8 cellular contexts compared by ENCODE assay signal in the genomic region with DNA sequence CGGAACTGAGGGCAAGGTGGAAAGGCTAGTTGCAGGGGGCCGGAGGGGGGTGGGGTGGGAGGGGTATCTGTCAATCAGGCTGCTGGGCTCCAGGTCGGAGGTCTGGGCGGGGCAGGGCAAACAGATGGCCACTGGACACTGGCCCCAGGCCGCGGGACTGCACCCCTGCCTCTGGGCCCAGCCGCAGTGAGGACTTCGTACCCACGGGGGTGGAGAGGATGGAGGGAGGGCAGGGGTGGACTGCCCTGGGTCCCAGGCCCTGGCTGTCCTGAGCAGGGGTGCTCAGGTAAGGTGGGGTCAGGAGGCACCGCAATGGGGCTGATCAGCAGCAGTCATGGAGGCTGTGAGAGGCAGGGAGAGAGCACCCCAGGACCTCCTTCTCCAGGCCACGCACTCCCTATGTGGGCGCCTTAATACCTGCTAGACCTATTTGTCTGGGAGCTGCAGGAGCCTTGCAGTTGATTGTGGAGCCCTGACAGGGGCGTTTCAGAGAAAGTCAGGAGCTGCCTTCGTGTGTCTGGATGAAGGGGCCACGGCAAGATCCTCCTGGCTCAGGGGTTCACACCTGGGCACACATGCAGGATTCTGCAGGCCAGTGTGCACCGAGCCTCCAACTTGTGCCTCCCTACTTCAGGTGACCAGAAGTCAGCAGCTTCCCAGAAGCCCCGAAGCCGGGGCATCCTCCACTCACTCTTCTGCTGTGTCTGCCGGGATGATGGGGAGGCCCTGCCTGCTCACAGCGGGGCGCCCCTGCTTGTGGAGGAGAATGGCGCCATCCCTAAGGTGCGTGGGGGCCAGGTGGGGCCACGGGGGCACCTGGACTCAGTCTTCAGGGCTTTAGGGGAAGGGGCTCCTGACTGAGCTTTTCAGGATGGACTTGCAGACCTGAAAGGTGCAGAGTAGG. TPM values are rescaled to one million over a fixed set of nuclear protein-coding genes. Genes with fewer than 3 reads are reported as not detected.
DNase-seq lines count a peak whose midpoint lies in the region; ATAC-seq and TF ChIP-seq lines count a peak whose summit lies in the region.

No MANE protein-coding gene starts in this region.

- peak overlapping the region; percentile 93 for H3K4me3 Mint-ChIP-seq in activated T-helper 2 cell treated with anti-CD3 and anti-CD28 coated beads, Interferon-gamma antibody, Interleukin-2, Interleukin-4, amounts not matched to agents 10 μg/mL and 5 μg/mL and 100 μg/mL, durations not matched to agents 14 hours and 24 hours and 36 hours (ENCODE audit: low read depth)
- H3K4me3 Mint-ChIP-seq in stimulated activated memory B cell treated with anti-CD40 and anti-IgM and Interleukin-4, amounts not matched to agents 10 μg/mL and 1 μg/mL and 100 μg/mL, for 72 hours = peak overlapping the region; percentile 99

- peak overlapping the region; percentile 33 for H3K27ac Mint-ChIP-seq in activated T-helper 2 cell treated with anti-CD3 and anti-CD28 coated beads, Interferon-gamma antibody, Interleukin-2, Interleukin-4, amounts not matched to agents 10 μg/mL and 5 μg/mL and 100 μg/mL, durations not matched to agents 14 hours and 24 hours and 36 hours
- peak overlapping the region; percentile 64 for H3K27ac Mint-ChIP-seq in stimulated activated memory B cell treated with anti-CD40 and anti-IgM and Interleukin-4, amounts not matched to agents 10 μg/mL and 1 μg/mL and 100 μg/mL, for 72 hours

- peaks cover 47% of the 10 kb centered on the region for H3K36me3 Mint-ChIP-seq in activated T-helper 2 cell treated with anti-CD3 and anti-CD28 coated beads, Interferon-gamma antibody, Interleukin-2, Interleukin-4, amounts not matched to agents 10 μg/mL and 5 μg/mL and 100 μg/mL, durations not matched to agents 14 hours and 24 hours and 36 hours (ENCODE audit: low read depth)
- H3K36me3 Mint-ChIP-seq in stimulated activated memory B cell treated with anti-CD40 and anti-IgM and Interleukin-4, amounts not matched to agents 10 μg/mL and 1 μg/mL and 100 μg/mL, for 72 hours = peaks cover 39% of the 10 kb centered on the region

- H3K9ac ChIP-seq in iPS-15b (ENCODE audit: low read depth, low read length) = no peak overlapping the region

- DNase-seq in HL-60 (ENCODE audit: low read depth in 1 of 2, low spot score in 1 of 2) (no peak), NCI-H2081 treated with DMSO at 0.1 percent for 48 hours (lab: John Stamatoyannopoulos, UW) (no peak), foreskin melanocyte (no peak)
- no peak for DNase-seq in activated T-helper 2 cell treated with anti-CD3 and anti-CD28 coated beads, Interferon-gamma antibody, Interleukin-2, Interleukin-4, amounts not matched to agents 10 μg/mL and 5 μg/mL and 100 μg/mL, durations not matched to agents 14 hours and 24 hours and 36 hours (ENCODE audit: low spot score)
- no peak for DNase-seq in NK-92 treated with Interleukin-12 subunit alpha and Interleukin-12 subunit beta, amount 100 ng/mL, for 24 hours (lab: John Stamatoyannopoulos, UW)

- peaks cover 6% of the 10 kb centered on the region for H3K36me3 ChIP-seq in iPS-15b (ENCODE audit: control insufficient read depth, insufficient read depth, low read length)

- peaks cover 4% of the 10 kb centered on the region for H3K4me1 ChIP-seq in iPS-15b (ENCODE audit: control insufficient read depth, insufficient read depth, low read length)

- H3K27me3 ChIP-seq in HL-60 (ENCODE audit: insufficient read depth, poor library complexity, severe bottlenecking) = no peaks in the 10 kb centered on the region
- H3K27me3 ChIP-seq in iPS-15b (ENCODE audit: control insufficient read depth, insufficient read depth, low read length) = peaks cover 28% of the 10 kb centered on the region

- no peaks in the 10 kb centered on the region for H3K27me3 Mint-ChIP-seq in activated T-helper 2 cell treated with anti-CD3 and anti-CD28 coated beads, Interferon-gamma antibody, Interleukin-2, Interleukin-4, amounts not matched to agents 10 μg/mL and 5 μg/mL and 100 μg/mL, durations not matched to agents 14 hours and 24 hours and 36 hours (ENCODE audit: low read depth)
- peaks cover 9% of the 10 kb centered on the region for H3K27me3 Mint-ChIP-seq in stimulated activated memory B cell treated with anti-CD40 and anti-IgM and Interleukin-4, amounts not matched to agents 10 μg/mL and 1 μg/mL and 100 μg/mL, for 72 hours

- no peaks in the 10 kb centered on the region for H3K9me3 Mint-ChIP-seq in activated T-helper 2 cell treated with anti-CD3 and anti-CD28 coated beads, Interferon-gamma antibody, Interleukin-2, Interleukin-4, amounts not matched to agents 10 μg/mL and 5 μg/mL and 100 μg/mL, durations not matched to agents 14 hours and 24 hours and 36 hours
- H3K9me3 Mint-ChIP-seq in stimulated activated memory B cell treated with anti-CD40 and anti-IgM and Interleukin-4, amounts not matched to agents 10 μg/mL and 1 μg/mL and 100 μg/mL, for 72 hours = no peaks in the 10 kb centered on the region

- H3K27ac ChIP-seq in HL-60 (replicated peaks) = peak overlapping the region; percentile 99

- intact Hi-C loops in activated T-helper 2 cell treated with anti-CD3 and anti-CD28 coated beads, Interferon-gamma antibody, Interleukin-2, Interleukin-4, amounts not matched to agents 10 μg/mL and 5 μg/mL and 100 μg/mL, durations not matched to agents 14 hours and 24 hours and 36 hours (cut with micrococcal nuclease) = loop anchor here (10.0 kb wide), 1 partner anchor 854 kb away; the partner anchor contains the start of genes TUBA4A and TUBA4B

- no peaks in the 10 kb centered on the region for H3K9me3 ChIP-seq in iPS-15b (ENCODE audit: control insufficient read depth, insufficient read depth, low read length)

- TF ChIP-seq CTCF in HL-60 (IDR thresholded peaks at IDR 0.05; ENCODE audit: insufficient read depth, low read length) = no peak

- H3K4me3 ChIP-seq in HL-60 (replicated peaks; ENCODE audit: insufficient read depth, low read length) (peak overlapping the region; percentile 79), iPS-15b (ENCODE audit: low read depth, low read length) (peak overlapping the region; percentile 63)

- ATAC-seq in stimulated activated memory B cell treated with anti-CD40 and anti-IgM and Interleukin-4, amounts not matched to agents 10 μg/mL and 1 μg/mL and 100 μg/mL, for 72 hours = no peak
- no peak for ATAC-seq in HG03025 (IDR thresholded peaks at IDR 0.05; ENCODE audit: low FRiP score, unreplicated experiment)

- peaks cover 38% of the 10 kb centered on the region for H3K4me1 Mint-ChIP-seq in activated T-helper 2 cell treated with anti-CD3 and anti-CD28 coated beads, Interferon-gamma antibody, Interleukin-2, Interleukin-4, amounts not matched to agents 10 μg/mL and 5 μg/mL and 100 μg/mL, durations not matched to agents 14 hours and 24 hours and 36 hours (ENCODE audit: low read depth)
- H3K4me1 Mint-ChIP-seq in stimulated activated memory B cell treated with anti-CD40 and anti-IgM and Interleukin-4, amounts not matched to agents 10 μg/mL and 1 μg/mL and 100 μg/mL, for 72 hours = peaks cover 79% of the 10 kb centered on the region

RNA-seq across cellular contexts. Expression of gene CTDSP1, which starts 1.5 kb away (rescaled TPM):
- total RNA-seq in activated T-helper 2 cell treated with anti-CD3 and anti-CD28 coated beads, Interferon-gamma antibody, Interleukin-2, Interleukin-4, amounts not matched to agents 10 μg/mL and 5 μg/mL and 100 μg/mL, durations not matched to agents 14 hours and 24 hours and 36 hours = 114 and 115 TPM in 2 replicates

RNA-seq across cellular contexts. Expression of gene VIL1, which starts 17.7 kb away (rescaled TPM):
- total RNA-seq in activated T-helper 2 cell treated with anti-CD3 and anti-CD28 coated beads, Interferon-gamma antibody, Interleukin-2, Interleukin-4, amounts not matched to agents 10 μg/mL and 5 μg/mL and 100 μg/mL, durations not matched to agents 14 hours and 24 hours and 36 hours = not detected in 2 replicates

RNA-seq across cellular contexts. Expression of gene SLC11A1, which starts 19.1 kb away (rescaled TPM):
- total RNA-seq in activated T-helper 2 cell treated with anti-CD3 and anti-CD28 coated beads, Interferon-gamma antibody, Interleukin-2, Interleukin-4, amounts not matched to agents 10 μg/mL and 5 μg/mL and 100 μg/mL, durations not matched to agents 14 hours and 24 hours and 36 hours = 0.18 and 0.21 TPM in 2 replicates

RNA-seq across cellular contexts. Expression of gene CATIP, which starts 44.5 kb away (rescaled TPM):
- not detected in 2 replicates for total RNA-seq in activated T-helper 2 cell treated with anti-CD3 and anti-CD28 coated beads, Interferon-gamma antibody, Interleukin-2, Interleukin-4, amounts not matched to agents 10 μg/mL and 5 μg/mL and 100 μg/mL, durations not matched to agents 14 hours and 24 hours and 36 hours
